In genomic region chr3:46908294-46908985, GRCh38 we compare ENCODE assay signal across 2 cellular contexts.
TF ChIP-seq lines count a peak whose summit lies in the region.

No MANE protein-coding gene starts in this region.

TF ChIP-seq in A549, 52 proteins besides CTCF, POLR2A, EP300 and RAD21:
- no peak for TF ChIP-seq ZC3H11A (IDR thresholded peaks at IDR 0.05)
- TF ChIP-seq, protein P1, sequence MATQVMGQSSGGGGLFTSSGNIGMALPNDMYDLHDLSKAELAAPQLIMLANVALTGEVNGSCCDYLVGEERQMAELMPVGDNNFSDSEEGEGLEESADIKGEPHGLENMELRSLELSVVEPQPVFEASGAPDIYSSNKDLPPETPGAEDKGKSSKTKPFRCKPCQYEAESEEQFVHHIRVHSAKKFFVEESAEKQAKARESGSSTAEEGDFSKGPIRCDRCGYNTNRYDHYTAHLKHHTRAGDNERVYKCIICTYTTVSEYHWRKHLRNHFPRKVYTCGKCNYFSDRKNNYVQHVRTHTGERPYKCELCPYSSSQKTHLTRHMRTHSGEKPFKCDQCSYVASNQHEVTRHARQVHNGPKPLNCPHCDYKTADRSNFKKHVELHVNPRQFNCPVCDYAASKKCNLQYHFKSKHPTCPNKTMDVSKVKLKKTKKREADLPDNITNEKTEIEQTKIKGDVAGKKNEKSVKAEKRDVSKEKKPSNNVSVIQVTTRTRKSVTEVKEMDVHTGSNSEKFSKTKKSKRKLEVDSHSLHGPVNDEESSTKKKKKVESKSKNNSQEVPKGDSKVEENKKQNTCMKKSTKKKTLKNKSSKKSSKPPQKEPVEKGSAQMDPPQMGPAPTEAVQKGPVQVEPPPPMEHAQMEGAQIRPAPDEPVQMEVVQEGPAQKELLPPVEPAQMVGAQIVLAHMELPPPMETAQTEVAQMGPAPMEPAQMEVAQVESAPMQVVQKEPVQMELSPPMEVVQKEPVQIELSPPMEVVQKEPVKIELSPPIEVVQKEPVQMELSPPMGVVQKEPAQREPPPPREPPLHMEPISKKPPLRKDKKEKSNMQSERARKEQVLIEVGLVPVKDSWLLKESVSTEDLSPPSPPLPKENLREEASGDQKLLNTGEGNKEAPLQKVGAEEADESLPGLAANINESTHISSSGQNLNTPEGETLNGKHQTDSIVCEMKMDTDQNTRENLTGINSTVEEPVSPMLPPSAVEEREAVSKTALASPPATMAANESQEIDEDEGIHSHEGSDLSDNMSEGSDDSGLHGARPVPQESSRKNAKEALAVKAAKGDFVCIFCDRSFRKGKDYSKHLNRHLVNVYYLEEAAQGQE (IDR thresholded peaks at IDR 0.05) = no peak
- no peak for TF ChIP-seq KDM5A (IDR thresholded peaks at IDR 0.05)
- TF ChIP-seq CBX8 (IDR thresholded peaks at IDR 0.05) = no peak
- TF ChIP-seq GATA3 (IDR thresholded peaks at IDR 0.05; ENCODE audit: borderline replicate concordance) = no peak
- TF ChIP-seq RNF2 (IDR thresholded peaks at IDR 0.05; ENCODE audit: borderline replicate concordance, low read depth) = no peak
- TF ChIP-seq NR3C1 (IDR thresholded peaks at IDR 0.05) = no peak
- TF ChIP-seq, protein P2, sequence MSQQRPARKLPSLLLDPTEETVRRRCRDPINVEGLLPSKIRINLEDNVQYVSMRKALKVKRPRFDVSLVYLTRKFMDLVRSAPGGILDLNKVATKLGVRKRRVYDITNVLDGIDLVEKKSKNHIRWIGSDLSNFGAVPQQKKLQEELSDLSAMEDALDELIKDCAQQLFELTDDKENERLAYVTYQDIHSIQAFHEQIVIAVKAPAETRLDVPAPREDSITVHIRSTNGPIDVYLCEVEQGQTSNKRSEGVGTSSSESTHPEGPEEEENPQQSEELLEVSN (IDR thresholded peaks at IDR 0.05; ENCODE audit: borderline replicate concordance, low read depth) = no peak
- TF ChIP-seq HEYL (CRISPR knock-in tag; IDR thresholded peaks at IDR 0.05) = no peak
- no peak for TF ChIP-seq MAX (IDR thresholded peaks at IDR 0.05)
- no peak for TF ChIP-seq ZSCAN20 (CRISPR knock-in tag; IDR thresholded peaks at IDR 0.05)
- TF ChIP-seq EHF (CRISPR knock-in tag; IDR thresholded peaks at IDR 0.05) = no peak
- no peak for TF ChIP-seq CHD4 (IDR thresholded peaks at IDR 0.05; ENCODE audit: borderline replicate concordance)
- TF ChIP-seq, protein P3, sequence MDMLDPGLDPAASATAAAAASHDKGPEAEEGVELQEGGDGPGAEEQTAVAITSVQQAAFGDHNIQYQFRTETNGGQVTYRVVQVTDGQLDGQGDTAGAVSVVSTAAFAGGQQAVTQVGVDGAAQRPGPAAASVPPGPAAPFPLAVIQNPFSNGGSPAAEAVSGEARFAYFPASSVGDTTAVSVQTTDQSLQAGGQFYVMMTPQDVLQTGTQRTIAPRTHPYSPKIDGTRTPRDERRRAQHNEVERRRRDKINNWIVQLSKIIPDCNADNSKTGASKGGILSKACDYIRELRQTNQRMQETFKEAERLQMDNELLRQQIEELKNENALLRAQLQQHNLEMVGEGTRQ (IDR thresholded peaks at IDR 0.05) = no peak
- TF ChIP-seq ZFP36 (IDR thresholded peaks at IDR 0.05; ENCODE audit: borderline replicate concordance, partially characterized antibody) = no peak
- TF ChIP-seq CEBPB (IDR thresholded peaks at IDR 0.05) = no peak
- no peak for TF ChIP-seq HMGXB4 (CRISPR knock-in tag; IDR thresholded peaks at IDR 0.05; ENCODE audit: borderline replicate concordance)
- no peak for TF ChIP-seq SREBF2 (IDR thresholded peaks at IDR 0.05)
- no peak for TF ChIP-seq NFE2L2 (conservative IDR thresholded peaks at IDR 0.05; ENCODE audit: low read length)

TF ChIP-seq in H1, 55 proteins besides CTCF, POLR2A, EP300 and RAD21 (continued from another document):
- no peak for TF ChIP-seq TCF12 (IDR thresholded peaks at IDR 0.05; ENCODE audit: low read depth, low read length)
- TF ChIP-seq, protein P3 (IDR thresholded peaks at IDR 0.05; ENCODE audit: low read length) = no peak
- no peak for TF ChIP-seq JUND (IDR thresholded peaks at IDR 0.05; ENCODE audit: low read length)
- TF ChIP-seq POU5F1 (IDR thresholded peaks at IDR 0.05; ENCODE audit: low read depth, low read length) = no peak
